13 cellular contexts compared by ENCODE assay signal in genomic region chr3:94303897-94304296, GRCh38.
DNase-seq lines count a peak whose midpoint lies in the region; ATAC-seq and TF ChIP-seq lines count a peak whose summit lies in the region.
"Had no signal": no experiment of that assay in that cellular context is flagged by ENCODE, and none has a peak within 500 bp of the region (broad histone marks: within the 10 kb centered on the region; RNA-seq: fewer than 3 reads in every experiment).

No MANE protein-coding gene starts in this region.

- H3K27me3 ChIP-seq in BE2C, result no peaks in the 10 kb centered on the region
- no peaks in the 10 kb centered on the region for H3K27me3 ChIP-seq in esophagus muscularis mucosa
- H3K27me3 ChIP-seq in neural progenitor cell, result no peaks in the 10 kb centered on the region
- no peaks in the 10 kb centered on the region for H3K27me3 ChIP-seq in CD4-positive, alpha-beta memory T cell (ENCODE audit: insufficient read depth, low read length)

- H2AFZ ChIP-seq in OCI-LY7 (ENCODE audit: low read length), result no peak overlapping the region
- no peak overlapping the region for H2AFZ ChIP-seq in neural progenitor cell (replicated peaks)

- no peak for DNase-seq in BE2C
- DNase-seq in OCI-LY7 (ENCODE audit: low spot score), result no peak
- no peak for DNase-seq in esophagus muscularis mucosa (ENCODE audit: extremely low spot score)
- peak; percentile 18 for DNase-seq in neural progenitor cell (ENCODE audit: low spot score)
- DNase-seq in CD4-positive, alpha-beta memory T cell, result no peak
- DNase-seq in T-helper 9 cell, result no peak
- DNase-seq in stimulated activated naive CD8-positive, alpha-beta T cell treated with anti-CD3 and anti-CD28 coated beads, Interleukin-15, Interleukin-2, amounts not matched to agents 100 U/mL and 50 U/mL, for 24 hours, result no peak
- DNase-seq: activated T-cell treated with anti-CD3 and anti-CD28 coated beads, Interleukin-2, amount 50 U/mL, for 48 hours; dermis blood vessel endothelial cell; NCI-H82; psoas muscle had no signal

- H3K9me2 ChIP-seq in OCI-LY7 (ENCODE audit: insufficient read depth, low read length), result no peaks in the 10 kb centered on the region

- TF ChIP-seq CTCF in BE2C (IDR thresholded peaks at IDR 0.05; ENCODE audit: low read depth, low read length) (peak; percentile 48), OCI-LY7 (conservative IDR thresholded peaks at IDR 0.05; ENCODE audit: low read length) (0 out of 2 replicates have a peak, but pooled peaks have one; percentile 13), esophagus muscularis mucosa (IDR thresholded peaks at IDR 0.05) (peak; percentile 30 to 37 (median 31)), neural progenitor cell (IDR thresholded peaks at IDR 0.05) (peak; percentile 16)

- no peaks in the 10 kb centered on the region; the same call in 1 of the 2 replicates for H3K4me1 ChIP-seq in BE2C
- no peaks in the 10 kb centered on the region for H3K4me1 ChIP-seq in OCI-LY7 (ENCODE audit: insufficient read depth, low read length, poor library complexity, severe bottlenecking)
- H3K4me1 ChIP-seq in esophagus muscularis mucosa, result peaks cover 22 to 37% (median 32%) of the 10 kb centered on the region in 4 donors
- peaks cover 27% of the 10 kb centered on the region for H3K4me1 ChIP-seq in neural progenitor cell
- H3K4me1 ChIP-seq in CD4-positive, alpha-beta memory T cell (ENCODE audit: insufficient read depth, low read length), result no peaks in the 10 kb centered on the region
- H3K4me1 ChIP-seq: psoas muscle had no signal

- POLR2A ChIA-PET in OCI-LY7 (lab: Charles Lee), result interaction anchor here (1.3 kb wide), 1 partner anchor 10 kb away, joined by 3 read pairs; no protein-coding TSS in a partner anchor
- POLR2A ChIA-PET in CD4-positive, alpha-beta memory T cell (lab: Charles Lee; ENCODE audit: partially characterized antibody), result no interaction called here

- no peaks in the 10 kb centered on the region for H3K36me3 Mint-ChIP-seq in neural progenitor cell
- H3K36me3 Mint-ChIP-seq in CD4-positive, alpha-beta memory T cell, result no peaks in the 10 kb centered on the region
- H3K36me3 Mint-ChIP-seq: CD14-positive monocyte had no signal

- H3K79me2 ChIP-seq in OCI-LY7 (ENCODE audit: insufficient read depth, low read depth, low read length) (no peaks in the 10 kb centered on the region), neural progenitor cell (ENCODE audit: low read depth) (no peaks in the 10 kb centered on the region)

- H3K4me3 Mint-ChIP-seq in neural progenitor cell, result no peak overlapping the region
- H3K4me3 Mint-ChIP-seq in CD4-positive, alpha-beta memory T cell, result no peak overlapping the region
- H3K4me3 Mint-ChIP-seq: CD14-positive monocyte had no signal

- H3K27ac ChIP-seq in OCI-LY7 (ENCODE audit: low read depth, low read length, poor library complexity, severe bottlenecking), result no peak overlapping the region
- peak overlapping the region in 2 of 4 donors; percentile 17 to 58 for H3K27ac ChIP-seq in esophagus muscularis mucosa (replicated peaks in 1 of 4)
- H3K27ac ChIP-seq in neural progenitor cell, result no peak overlapping the region
- H3K27ac ChIP-seq in CD4-positive, alpha-beta memory T cell (ENCODE audit: low read depth, low read length), result no peak overlapping the region
- H3K27ac ChIP-seq: psoas muscle had no signal

- CTCF ChIA-PET in OCI-LY7 (lab: Charles Lee; ENCODE audit: unreplicated experiment), result no interaction called here
- CTCF ChIA-PET in CD4-positive, alpha-beta memory T cell (lab: Charles Lee; ENCODE audit: partially characterized antibody), result no interaction called here

- peaks cover 26% of the 10 kb centered on the region for H3K4me1 Mint-ChIP-seq in neural progenitor cell
- no peaks in the 10 kb centered on the region for H3K4me1 Mint-ChIP-seq in CD4-positive, alpha-beta memory T cell
- H3K4me1 Mint-ChIP-seq: CD14-positive monocyte had no signal

- H4K20me1 ChIP-seq in OCI-LY7 (ENCODE audit: insufficient read depth, low read length), result no peaks in the 10 kb centered on the region
- H4K20me1 ChIP-seq in neural progenitor cell (ENCODE audit: low read depth), result no peaks in the 10 kb centered on the region

- no peak overlapping the region for H3K9ac ChIP-seq in neural progenitor cell

- TF ChIP-seq EP300 in esophagus muscularis mucosa (IDR thresholded peaks at IDR 0.05), result no peak

- H3K4me2 ChIP-seq in OCI-LY7 (ENCODE audit: low read length), result no peak overlapping the region
- no peak overlapping the region for H3K4me2 ChIP-seq in neural progenitor cell

- no peaks in the 10 kb centered on the region for H3K9me3 Mint-ChIP-seq in neural progenitor cell
- peaks cover 0 to 4% (median 0%) of the 10 kb centered on the region in 8 donors for H3K9me3 Mint-ChIP-seq in CD4-positive, alpha-beta memory T cell

- peaks cover 7% of the 10 kb centered on the region for H3K27me3 Mint-ChIP-seq in neural progenitor cell (ENCODE audit: insufficient read depth, low read depth)
- no peaks in the 10 kb centered on the region for H3K27me3 Mint-ChIP-seq in CD4-positive, alpha-beta memory T cell

- H3K9me3 ChIP-seq in BE2C (no peaks in the 10 kb centered on the region), OCI-LY7 (ENCODE audit: low read length) (no peaks in the 10 kb centered on the region), esophagus muscularis mucosa (no peaks in the 10 kb centered on the region), neural progenitor cell (ENCODE audit: low read depth) (no peaks in the 10 kb centered on the region)
- no peaks in the 10 kb centered on the region for H3K9me3 ChIP-seq in CD4-positive, alpha-beta memory T cell (ENCODE audit: control insufficient read depth in 1 of 2, low read length in 2 of 2)
- H3K9me3 ChIP-seq: psoas muscle had no signal

- H3F3A ChIP-seq in neural progenitor cell (ENCODE audit: low read depth), result peaks cover 7% of the 10 kb centered on the region

- WGBS in esophagus muscularis mucosa, result 33% methylated on average over 3 of the region's 3 CpGs

- intact Hi-C loops in OCI-LY7 (cut with micrococcal nuclease; ENCODE audit: unreplicated experiment), result no loop called here
- intact Hi-C loops in esophagus muscularis mucosa (cut with DNase I), result no loop called here
- intact Hi-C loops in CD4-positive, alpha-beta memory T cell (cut with micrococcal nuclease), result no loop called here

- TF ChIP-seq POLR2A in esophagus muscularis mucosa (IDR thresholded peaks at IDR 0.05; ENCODE audit: low read depth), result no peak

- BruUV-seq in OCI-LY7 (replicated peaks; lab: Mats Ljungman, UMichigan), result no TSS peak

- H3K4me3 ChIP-seq in BE2C (ENCODE audit: low read depth, low read length) (no peak overlapping the region), OCI-LY7 (ENCODE audit: low read depth, low read length, poor library complexity, severe bottlenecking) (no peak overlapping the region), esophagus muscularis mucosa (no peak overlapping the region), neural progenitor cell (no peak overlapping the region)
- no peak overlapping the region for H3K4me3 ChIP-seq in CD4-positive, alpha-beta memory T cell (ENCODE audit: low read length in 2 of 2)
- H3K4me3 ChIP-seq: psoas muscle had no signal

- no peak overlapping the region for H3K27ac Mint-ChIP-seq in neural progenitor cell
- H3K27ac Mint-ChIP-seq in CD4-positive, alpha-beta memory T cell, result no peak overlapping the region
- H3K27ac Mint-ChIP-seq: CD14-positive monocyte had no signal

- no peaks in the 10 kb centered on the region for H3K36me3 ChIP-seq in BE2C
- H3K36me3 ChIP-seq in OCI-LY7 (ENCODE audit: insufficient read depth, low read length), result no peaks in the 10 kb centered on the region
- H3K36me3 ChIP-seq in esophagus muscularis mucosa, result no peaks in the 10 kb centered on the region
- H3K36me3 ChIP-seq in neural progenitor cell, result no peaks in the 10 kb centered on the region
- H3K36me3 ChIP-seq in CD4-positive, alpha-beta memory T cell (ENCODE audit: insufficient read depth, low read length), result no peaks in the 10 kb centered on the region

- no peak for ATAC-seq in HG03139 (IDR thresholded peaks at IDR 0.05; ENCODE audit: unreplicated experiment)
- ATAC-seq in stimulated activated naive CD8-positive, alpha-beta T cell treated with anti-CD3 and anti-CD28 coated beads, Interleukin-15, Interleukin-2, amounts not matched to agents 100 U/mL and 50 U/mL, for 24 hours, result no peak
- ATAC-seq: psoas muscle had no signal
